11 cellular contexts compared by ENCODE assay signal in the genomic region with DNA sequence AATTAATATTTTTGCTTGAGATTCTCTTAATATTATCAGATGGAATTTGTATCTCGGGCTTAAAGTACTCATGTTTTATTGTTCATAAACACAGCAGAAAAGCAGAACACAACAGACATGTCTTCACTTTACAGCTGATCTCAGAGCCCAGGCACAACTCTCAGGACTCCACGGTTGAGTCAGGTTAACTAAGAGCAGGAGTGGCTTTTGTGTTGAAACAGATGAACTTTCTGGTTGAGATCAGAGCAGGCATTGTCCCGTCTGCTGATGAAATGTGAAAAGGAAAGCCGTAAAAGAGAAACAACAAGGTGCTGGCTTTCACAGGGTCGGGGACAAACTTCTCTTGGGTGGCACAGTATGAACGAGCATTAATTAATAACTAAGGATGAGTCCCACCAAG. TPM values are rescaled to one million over a fixed set of nuclear protein-coding genes. Genes with fewer than 3 reads are reported as not detected.
"Had no signal": no experiment of that assay in that cellular context is flagged by ENCODE, and none has a peak within 500 bp of the region (broad histone marks: within the 10 kb centered on the region; RNA-seq: fewer than 3 reads in every experiment).

No MANE protein-coding gene starts in this region.

- H3K4me3 Mint-ChIP-seq: HFFc6, IgD-negative memory B cell had no signal

- ATAC-seq: HCT116, HepG2 had no signal

- DNase-seq: GOT3, H7, HFFc6, KBM-7 had no signal

- H3K27ac Mint-ChIP-seq: HFFc6, IgD-negative memory B cell had no signal

- H3K4me1 ChIP-seq: HAP-1 had no signal

- H3K36me3 ChIP-seq: HAP-1 had no signal

- H3K9me3 ChIP-seq: HAP-1 had no signal

- H3K4me2 ChIP-seq: KMS-11 had no signal

- H3K9ac ChIP-seq: KMS-11 had no signal

- H3K4me3 ChIP-seq: HAP-1 had no signal

- H3K4me1 Mint-ChIP-seq: IgD-negative memory B cell had no signal

- H3K27ac ChIP-seq: HL-60, KMS-11 had no signal

- H3K9me3 Mint-ChIP-seq: HFFc6 had no signal

RNA-seq across cellular contexts. Expression of gene JHY, which starts 49.0 kb away (rescaled TPM):
- total RNA-seq: HepG2 had no signal
- polyA plus RNA-seq: HepG2 had no signal

RNA-seq across cellular contexts. Expression of gene BSX, which starts 50.1 kb away (rescaled TPM):
- total RNA-seq: H7, HepG2, HFFc6, HT1080 had no signal
- polyA plus RNA-seq: HepG2, IgD-negative memory B cell had no signal
